ENCODE assay signal across 9 cellular contexts in the genomic region with DNA sequence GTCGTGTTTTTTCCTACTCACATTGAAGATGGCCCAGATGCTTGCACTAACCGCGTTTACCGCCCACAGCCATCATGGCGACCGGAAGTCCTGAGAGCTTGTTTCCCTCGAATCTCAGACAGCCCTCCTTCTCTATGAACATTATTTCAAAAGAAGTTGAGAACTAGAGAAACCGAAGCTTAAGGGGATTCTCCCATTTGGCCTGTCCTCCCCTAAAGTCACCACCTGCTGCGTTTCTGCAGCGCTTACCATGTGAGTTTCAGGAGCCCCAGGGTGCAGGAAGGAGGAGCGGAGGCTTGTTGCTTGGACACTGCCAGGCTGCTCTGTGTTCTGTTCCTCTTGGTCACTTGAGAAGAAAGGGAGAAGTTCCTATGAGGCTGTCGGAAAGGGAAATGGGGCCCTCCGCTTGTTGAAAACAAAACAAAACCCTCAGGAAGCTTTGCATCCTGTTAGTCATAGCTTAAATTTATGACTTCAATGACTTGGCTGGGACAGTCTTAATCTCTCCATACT. TPM values are rescaled to one million over a fixed set of nuclear protein-coding genes. Genes with fewer than 3 reads are reported as not detected.
DNase-seq lines count a peak whose midpoint lies in the region; ATAC-seq lines count a peak whose summit lies in the region.
"Had no signal": no experiment of that assay in that cellular context is flagged by ENCODE, and none has a peak within 500 bp of the region (broad histone marks: within the 10 kb centered on the region; RNA-seq: fewer than 3 reads in every experiment).

No MANE protein-coding gene starts in this region.

- H4K8ac ChIP-seq in mesenchymal stem cell (ENCODE audit: low read length) = no peak overlapping the region

- H2BK12ac ChIP-seq in mesenchymal stem cell (ENCODE audit: low read length in 2 of 2) = no peak overlapping the region

- no peak overlapping the region for H2AK5ac ChIP-seq in mesenchymal stem cell (ENCODE audit: low read length, severe bottlenecking)

- no peak overlapping the region for H3K14ac ChIP-seq in mesenchymal stem cell (ENCODE audit: low read length in 2 of 2)

- H3K4me3 Mint-ChIP-seq in stimulated activated naive B cell treated with anti-CD40 and anti-IgM and Interleukin-4, amounts not matched to agents 10 μg/mL and 1 μg/mL and 100 μg/mL, for 72 hours = peak overlapping the region; percentile 90 to 95

- H3K27ac Mint-ChIP-seq in stimulated activated naive B cell treated with anti-CD40 and anti-IgM and Interleukin-4, amounts not matched to agents 10 μg/mL and 1 μg/mL and 100 μg/mL, for 72 hours = peak overlapping the region; percentile 97

- H3K23ac ChIP-seq in mesenchymal stem cell (ENCODE audit: low read length in 2 of 2) = no peak overlapping the region

- H3K9me3 ChIP-seq in mesenchymal stem cell (ENCODE audit: control insufficient read depth, low read length) (no peaks in the 10 kb centered on the region), SJCRH30 (replicated peaks) (no peaks in the 10 kb centered on the region)

- peak overlapping the region in 1 of 2 experiments; percentile 73 for H3K18ac ChIP-seq in mesenchymal stem cell (ENCODE audit: low read depth in 1 of 2, low read length in 2 of 2)

- H3K27ac ChIP-seq in mesenchymal stem cell (ENCODE audit: low read length, poor library complexity, severe bottlenecking) = no peak overlapping the region
- H3K27ac ChIP-seq in SJCRH30 = no peak overlapping the region
- H3K27ac ChIP-seq: 22Rv1 had no signal

- WGBS in mesenchymal stem cell = 77% methylated on average over 12 of the region's 13 CpGs

- H3K4me1 Mint-ChIP-seq in stimulated activated naive B cell treated with anti-CD40 and anti-IgM and Interleukin-4, amounts not matched to agents 10 μg/mL and 1 μg/mL and 100 μg/mL, for 72 hours = peaks cover 15 to 46% of the 10 kb centered on the region in 2 donors

- H3K4me2 ChIP-seq in mesenchymal stem cell (ENCODE audit: low read length, poor library complexity, severe bottlenecking) = no peak overlapping the region

- no peak overlapping the region for H3K9ac ChIP-seq in mesenchymal stem cell (ENCODE audit: low read length)

- no peak overlapping the region for H2BK120ac ChIP-seq in mesenchymal stem cell (ENCODE audit: low read depth, low read length)

- H3K9me3 Mint-ChIP-seq in stimulated activated naive B cell treated with anti-CD40 and anti-IgM and Interleukin-4, amounts not matched to agents 10 μg/mL and 1 μg/mL and 100 μg/mL, for 72 hours = no peaks in the 10 kb centered on the region

- H2BK15ac ChIP-seq in mesenchymal stem cell (ENCODE audit: low read depth, poor library complexity, severe bottlenecking) = no peak overlapping the region

- no peak overlapping the region for H2BK5ac ChIP-seq in mesenchymal stem cell (ENCODE audit: low read depth, low read length, poor library complexity, severe bottlenecking)

- no peak overlapping the region for H2AFZ ChIP-seq in mesenchymal stem cell (ENCODE audit: low read depth, low read length)

- no peak overlapping the region for H3K4ac ChIP-seq in mesenchymal stem cell (ENCODE audit: low read depth in 1 of 2, low read length in 2 of 2)

- H3K36me3 ChIP-seq in mesenchymal stem cell (ENCODE audit: control insufficient read depth in 1 of 2, insufficient read depth in 2 of 2, low read depth in 1 of 2, low read length in 2 of 2) = peaks cover 10 to 26% of the 10 kb centered on the region in 2 experiments
- 0 out of 2 replicates have a peak, but pooled peaks cover 8% of the 10 kb centered on the region for H3K36me3 ChIP-seq in SJCRH30

- H4K91ac ChIP-seq in mesenchymal stem cell (ENCODE audit: low read length) = no peak overlapping the region

- peak; percentile 56 for DNase-seq in NK-92 treated with Interleukin-12 subunit alpha and Interleukin-12 subunit beta, amount 100 ng/mL, for 24 hours (lab: John Stamatoyannopoulos, UW)
- DNase-seq in NK-92 (lab: John Stamatoyannopoulos, UW; ENCODE audit: unreplicated experiment) (no peak), RPMI7951 (ENCODE audit: low read depth) (peak; percentile 57), mesenchymal stem cell (peak; percentile 42), SJCRH30 (no peak), NCI-H2227 (lab: John Stamatoyannopoulos, UW; ENCODE audit: unreplicated experiment) (no peak)
- peak; percentile 83 for DNase-seq in activated naive CD4-positive, alpha-beta T cell treated with Interleukin-2 at 50 U/mL for 16 hours
- DNase-seq in stimulated activated naive B cell treated with anti-CD40 and anti-IgM and Interleukin-4, amounts not matched to agents 10 μg/mL and 1 μg/mL and 100 μg/mL, for 72 hours = peak; percentile 71

- peaks cover 2% of the 10 kb centered on the region for H3K4me1 ChIP-seq in mesenchymal stem cell (ENCODE audit: control insufficient read depth, insufficient read depth, low read depth, low read length)
- no peaks in the 10 kb centered on the region for H3K4me1 ChIP-seq in SJCRH30

- H3K27me3 ChIP-seq in mesenchymal stem cell (ENCODE audit: control insufficient read depth in 1 of 2, insufficient read depth in 1 of 2, low read length in 2 of 2) = no peaks in the 10 kb centered on the region
- H3K27me3 ChIP-seq in SJCRH30 = no peaks in the 10 kb centered on the region

- H3K79me1 ChIP-seq in mesenchymal stem cell (replicated peaks; ENCODE audit: low read length, poor library complexity, severe bottlenecking) = peaks cover 13% of the 10 kb centered on the region

- peak; percentile 96 to 97 for ATAC-seq in stimulated activated naive B cell treated with anti-CD40 and anti-IgM and Interleukin-4, amounts not matched to agents 10 μg/mL and 1 μg/mL and 100 μg/mL, for 72 hours (replicated peaks)

- peaks cover 15 to 18% of the 10 kb centered on the region in 2 donors for H3K36me3 Mint-ChIP-seq in stimulated activated naive B cell treated with anti-CD40 and anti-IgM and Interleukin-4, amounts not matched to agents 10 μg/mL and 1 μg/mL and 100 μg/mL, for 72 hours

- no peak overlapping the region for H3K4me3 ChIP-seq in mesenchymal stem cell (ENCODE audit: insufficient read depth in 1 of 2, low read depth in 1 of 2, low read length in 2 of 2)
- H3K4me3 ChIP-seq in SJCRH30 = no peak overlapping the region

- H3K27me3 Mint-ChIP-seq in stimulated activated naive B cell treated with anti-CD40 and anti-IgM and Interleukin-4, amounts not matched to agents 10 μg/mL and 1 μg/mL and 100 μg/mL, for 72 hours = no peaks in the 10 kb centered on the region

RNA-seq across cellular contexts. Expression of gene CARD8, which starts 6.2 kb away (rescaled TPM):
- total RNA-seq in RPMI7951 (2014; rRNA removed; shearing (Covaris generic)) = 27.2 and 28.1 TPM in 2 replicates
- polyA plus RNA-seq in mesenchymal stem cell (2013, experiment 1 of 2) = 29.2 TPM
- polyA plus RNA-seq in mesenchymal stem cell (2013, experiment 2 of 2) = 28.7 TPM
- 18.3 and 20.4 TPM in 2 replicates for total RNA-seq in SJCRH30 (2014; rRNA removed; shearing (Covaris generic))

RNA-seq across cellular contexts. Expression of gene ZNF114, which starts 20.3 kb away (rescaled TPM):
- 0.24 and 0.49 TPM in 2 replicates for total RNA-seq in RPMI7951 (2014; rRNA removed; shearing (Covaris generic))
- 0.43 TPM for polyA plus RNA-seq in mesenchymal stem cell (2013, experiment 1 of 2)
- 0.42 TPM for polyA plus RNA-seq in mesenchymal stem cell (2013, experiment 2 of 2)
- 0.71 and 1.0 TPM in 2 replicates for total RNA-seq in SJCRH30 (2014; rRNA removed; shearing (Covaris generic))

Comparison
In these comparisons a context has a peak if more than half of its experiments do, and no peak if none do; other contexts are left out.
1. DNase-seq: peak in NK-92 treated with Interleukin-12 subunit alpha and Interleukin-12 subunit beta, amount 100 ng/mL, for 24 hours (single experiment), RPMI7951 (single experiment), activated naive CD4-positive, alpha-beta T cell treated with Interleukin-2 at 50 U/mL for 16 hours (single experiment), mesenchymal stem cell (single experiment) and stimulated activated naive B cell treated with anti-CD40 and anti-IgM and Interleukin-4, amounts not matched to agents 10 μg/mL and 1 μg/mL and 100 μg/mL, for 72 hours (single experiment); none in NK-92 (single experiment), SJCRH30 (0 of 2) and NCI-H2227 (single experiment).